Comparison of ENCODE assay signal across 25 cellular contexts in genomic region chr1:86750076-86750475, GRCh38.
"Had no signal": no experiment of that assay in that cellular context is flagged by ENCODE, and none has a peak within 500 bp of the region (broad histone marks: within the 10 kb centered on the region; RNA-seq: fewer than 3 reads in every experiment).

No MANE protein-coding gene starts in this region.

- ATAC-seq: gastroesophageal sphincter, left ventricle myocardium superior, mucosa of descending colon had no signal

- H3K4me1 Mint-ChIP-seq: activated naive CD4-positive, alpha-beta T cell treated with anti-CD3 and anti-CD28 coated beads, Interleukin-2, amount 10 ng/mL, durations not matched to agents 7 days and 5 days had no signal

- H3K4me1 ChIP-seq: esophagus muscularis mucosa, gastroesophageal sphincter, parathyroid adenoma, spleen, tibial nerve had no signal

- H3K4me3 Mint-ChIP-seq: activated CD4-positive, alpha-beta T cell treated with anti-CD3 and anti-CD28 coated beads, Interleukin-2, amount 10 ng/mL, durations not matched to agents 7 days and 5 days; activated CD8-positive, alpha-beta T cell treated with anti-CD3 and anti-CD28 coated beads for 36 hours; activated naive CD4-positive, alpha-beta T cell treated with anti-CD3 and anti-CD28 coated beads, Interleukin-2, amount 10 ng/mL, durations not matched to agents 7 days and 5 days; activated naive CD8-positive, alpha-beta T cell treated with anti-CD3 and anti-CD28 coated beads, Interleukin-2, amount 10 ng/mL, durations not matched to agents 7 days and 5 days; activated T-helper 1 cell treated with anti-CD3 and anti-CD28 coated beads, Interleukin-12 subunit alpha, Interleukin-12 subunit beta, Interleukin-2, Interleukin-4 antibody, amounts not matched to agents 30 ng/mL and 10 ng/mL and 1 ng/mL, durations not matched to agents 14 hours and 24 hours and 36 hours; T-helper 1 cell treated with Interleukin-12 subunit alpha and Interleukin-12 subunit beta and Interleukin-4 antibody, amounts not matched to agents 30 μg/mL and 1 μg/mL, for 36 hours had no signal

- H3K4me3 ChIP-seq: esophagus muscularis mucosa, gastroesophageal sphincter, mucosa of descending colon, right atrium auricular region, spleen, tibial nerve had no signal

- H3K27me3 ChIP-seq: right atrium auricular region, spleen, tibial nerve had no signal

- DNase-seq: activated CD4-positive, alpha-beta T cell treated with anti-CD3 and anti-CD28 coated beads for 1 hour; activated CD4-positive, alpha-beta T cell treated with anti-CD3 and anti-CD28 coated beads, Interleukin-2, amount 10 ng/mL, durations not matched to agents 7 days and 5 days; activated CD8-positive, alpha-beta T cell treated with anti-CD3 and anti-CD28 coated beads for 36 hours; activated gamma-delta T cell; activated naive CD4-positive, alpha-beta T cell treated with anti-CD3 and anti-CD28 coated beads, Interleukin-2, amount 10 ng/mL, durations not matched to agents 7 days and 5 days; activated naive CD8-positive, alpha-beta T cell treated with anti-CD3 and anti-CD28 coated beads, Interleukin-2, amount 10 ng/mL, durations not matched to agents 7 days and 5 days; amniotic stem cell; central memory CD4-positive, alpha-beta T cell; head of caudate nucleus; hippocampal formation; left cardiac atrium; left ventricle myocardium superior; mucosa of descending colon; nucleus accumbens; spleen; stimulated activated naive CD4-positive, alpha-beta T cell treated with Interleukin-2 at 50 U/mL for 16 hours; SW 1271; T1000 had no signal

- H3K27ac Mint-ChIP-seq: activated CD4-positive, alpha-beta T cell treated with anti-CD3 and anti-CD28 coated beads, Interleukin-2, amount 10 ng/mL, durations not matched to agents 7 days and 5 days; activated CD8-positive, alpha-beta T cell treated with anti-CD3 and anti-CD28 coated beads for 36 hours; activated naive CD4-positive, alpha-beta T cell treated with anti-CD3 and anti-CD28 coated beads, Interleukin-2, amount 10 ng/mL, durations not matched to agents 7 days and 5 days; activated naive CD8-positive, alpha-beta T cell treated with anti-CD3 and anti-CD28 coated beads, Interleukin-2, amount 10 ng/mL, durations not matched to agents 7 days and 5 days; activated T-helper 1 cell treated with anti-CD3 and anti-CD28 coated beads, Interleukin-12 subunit alpha, Interleukin-12 subunit beta, Interleukin-2, Interleukin-4 antibody, amounts not matched to agents 30 ng/mL and 10 ng/mL and 1 ng/mL, durations not matched to agents 14 hours and 24 hours and 36 hours; T-helper 1 cell treated with Interleukin-12 subunit alpha and Interleukin-12 subunit beta and Interleukin-4 antibody, amounts not matched to agents 30 μg/mL and 1 μg/mL, for 36 hours had no signal

- H3K9me3 Mint-ChIP-seq: activated CD4-positive, alpha-beta T cell treated with anti-CD3 and anti-CD28 coated beads, Interleukin-2, amount 10 ng/mL, durations not matched to agents 7 days and 5 days; activated CD8-positive, alpha-beta T cell treated with anti-CD3 and anti-CD28 coated beads for 36 hours; activated naive CD4-positive, alpha-beta T cell treated with anti-CD3 and anti-CD28 coated beads, Interleukin-2, amount 10 ng/mL, durations not matched to agents 7 days and 5 days; activated naive CD8-positive, alpha-beta T cell treated with anti-CD3 and anti-CD28 coated beads, Interleukin-2, amount 10 ng/mL, durations not matched to agents 7 days and 5 days; activated T-helper 1 cell treated with anti-CD3 and anti-CD28 coated beads, Interleukin-12 subunit alpha, Interleukin-12 subunit beta, Interleukin-2, Interleukin-4 antibody, amounts not matched to agents 30 ng/mL and 10 ng/mL and 1 ng/mL, durations not matched to agents 14 hours and 24 hours and 36 hours; T-helper 1 cell treated with Interleukin-12 subunit alpha and Interleukin-12 subunit beta and Interleukin-4 antibody, amounts not matched to agents 30 μg/mL and 1 μg/mL, for 36 hours had no signal

- H3K27ac ChIP-seq: esophagus muscularis mucosa, gastroesophageal sphincter, parathyroid adenoma, right atrium auricular region, spleen, tibial nerve had no signal

- H3K9me3 ChIP-seq: esophagus muscularis mucosa, gastroesophageal sphincter, mucosa of descending colon, right atrium auricular region, spleen, tibial nerve had no signal

- H3K27me3 Mint-ChIP-seq: activated CD8-positive, alpha-beta T cell treated with anti-CD3 and anti-CD28 coated beads for 36 hours had no signal
